1 cellular context compared by ENCODE assay signal in the genomic region with DNA sequence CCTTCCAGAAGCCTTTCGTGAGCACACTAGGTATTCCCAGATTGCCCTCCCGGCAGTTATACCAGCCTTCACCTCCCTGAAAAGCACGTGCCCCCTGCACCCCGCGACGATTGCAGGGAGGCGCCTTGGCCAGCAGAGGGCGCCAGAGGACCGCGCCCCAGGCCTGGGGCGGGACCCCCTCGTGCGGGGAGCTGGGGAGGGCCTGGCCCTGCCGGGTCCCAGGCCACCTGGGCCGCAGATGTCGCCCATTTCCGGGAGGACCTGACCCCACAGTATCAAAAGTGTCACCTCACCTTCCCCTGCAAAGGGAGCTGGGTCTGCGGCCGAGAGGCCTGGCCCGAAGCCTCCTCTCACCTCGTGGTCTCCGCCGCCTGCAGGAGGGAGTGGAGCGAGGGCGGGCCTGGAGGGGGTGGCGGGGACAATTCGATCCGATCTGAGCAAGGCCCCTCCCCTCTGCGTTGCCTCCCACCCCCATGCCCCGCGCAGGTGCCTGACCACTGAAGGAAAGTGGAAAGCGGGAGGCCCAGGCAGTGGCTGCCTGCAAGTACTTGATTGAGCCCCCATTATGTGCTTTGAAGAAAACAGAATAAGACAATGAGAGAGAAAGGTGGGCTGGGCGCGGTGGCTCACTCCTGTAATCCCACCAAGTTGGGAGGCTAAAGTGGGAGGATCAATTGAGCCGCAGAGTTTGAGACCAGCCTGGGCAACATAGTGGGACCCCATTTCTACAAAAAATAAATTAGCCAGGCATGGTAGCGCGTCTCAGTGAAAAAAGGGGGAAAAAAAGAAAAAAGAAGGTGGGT.
A peak's percentile ranks its signal among the peaks of the same experiment; 100 is the strongest.
TF ChIP-seq lines count a peak whose summit lies in the region.

No MANE protein-coding gene starts in this region.

TF ChIP-seq in K562, 482 proteins besides CTCF, POLR2A, EP300 and RAD21 (continued from another document and continues in another):
- TF ChIP-seq, protein P1, sequence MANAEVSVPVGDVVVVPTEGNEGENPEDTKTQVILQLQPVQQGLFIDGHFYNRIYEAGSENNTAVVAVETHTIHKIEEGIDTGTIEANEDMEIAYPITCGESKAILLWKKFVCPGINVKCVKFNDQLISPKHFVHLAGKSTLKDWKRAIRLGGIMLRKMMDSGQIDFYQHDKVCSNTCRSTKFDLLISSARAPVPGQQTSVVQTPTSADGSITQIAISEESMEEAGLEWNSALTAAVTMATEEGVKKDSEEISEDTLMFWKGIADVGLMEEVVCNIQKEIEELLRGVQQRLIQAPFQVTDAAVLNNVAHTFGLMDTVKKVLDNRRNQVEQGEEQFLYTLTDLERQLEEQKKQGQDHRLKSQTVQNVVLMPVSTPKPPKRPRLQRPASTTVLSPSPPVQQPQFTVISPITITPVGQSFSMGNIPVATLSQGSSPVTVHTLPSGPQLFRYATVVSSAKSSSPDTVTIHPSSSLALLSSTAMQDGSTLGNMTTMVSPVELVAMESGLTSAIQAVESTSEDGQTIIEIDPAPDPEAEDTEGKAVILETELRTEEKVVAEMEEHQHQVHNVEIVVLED (CRISPR knock-in tag; IDR thresholded peaks at IDR 0.05): no peak
- TF ChIP-seq, protein P2, sequence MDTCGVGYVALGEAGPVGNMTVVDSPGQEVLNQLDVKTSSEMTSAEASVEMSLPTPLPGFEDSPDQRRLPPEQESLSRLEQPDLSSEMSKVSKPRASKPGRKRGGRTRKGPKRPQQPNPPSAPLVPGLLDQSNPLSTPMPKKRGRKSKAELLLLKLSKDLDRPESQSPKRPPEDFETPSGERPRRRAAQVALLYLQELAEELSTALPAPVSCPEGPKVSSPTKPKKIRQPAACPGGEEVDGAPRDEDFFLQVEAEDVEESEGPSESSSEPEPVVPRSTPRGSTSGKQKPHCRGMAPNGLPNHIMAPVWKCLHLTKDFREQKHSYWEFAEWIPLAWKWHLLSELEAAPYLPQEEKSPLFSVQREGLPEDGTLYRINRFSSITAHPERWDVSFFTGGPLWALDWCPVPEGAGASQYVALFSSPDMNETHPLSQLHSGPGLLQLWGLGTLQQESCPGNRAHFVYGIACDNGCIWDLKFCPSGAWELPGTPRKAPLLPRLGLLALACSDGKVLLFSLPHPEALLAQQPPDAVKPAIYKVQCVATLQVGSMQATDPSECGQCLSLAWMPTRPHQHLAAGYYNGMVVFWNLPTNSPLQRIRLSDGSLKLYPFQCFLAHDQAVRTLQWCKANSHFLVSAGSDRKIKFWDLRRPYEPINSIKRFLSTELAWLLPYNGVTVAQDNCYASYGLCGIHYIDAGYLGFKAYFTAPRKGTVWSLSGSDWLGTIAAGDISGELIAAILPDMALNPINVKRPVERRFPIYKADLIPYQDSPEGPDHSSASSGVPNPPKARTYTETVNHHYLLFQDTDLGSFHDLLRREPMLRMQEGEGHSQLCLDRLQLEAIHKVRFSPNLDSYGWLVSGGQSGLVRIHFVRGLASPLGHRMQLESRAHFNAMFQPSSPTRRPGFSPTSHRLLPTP (IDR thresholded peaks at IDR 0.05; ENCODE audit: borderline replicate concordance, extremely low read depth, insufficient read length): no peak
- TF ChIP-seq HSF4 (CRISPR knock-in tag; IDR thresholded peaks at IDR 0.05; ENCODE audit: borderline replicate concordance): 0 out of 2 replicates have a peak, but pooled peaks have one; percentile 39
- TF ChIP-seq, protein P3, sequence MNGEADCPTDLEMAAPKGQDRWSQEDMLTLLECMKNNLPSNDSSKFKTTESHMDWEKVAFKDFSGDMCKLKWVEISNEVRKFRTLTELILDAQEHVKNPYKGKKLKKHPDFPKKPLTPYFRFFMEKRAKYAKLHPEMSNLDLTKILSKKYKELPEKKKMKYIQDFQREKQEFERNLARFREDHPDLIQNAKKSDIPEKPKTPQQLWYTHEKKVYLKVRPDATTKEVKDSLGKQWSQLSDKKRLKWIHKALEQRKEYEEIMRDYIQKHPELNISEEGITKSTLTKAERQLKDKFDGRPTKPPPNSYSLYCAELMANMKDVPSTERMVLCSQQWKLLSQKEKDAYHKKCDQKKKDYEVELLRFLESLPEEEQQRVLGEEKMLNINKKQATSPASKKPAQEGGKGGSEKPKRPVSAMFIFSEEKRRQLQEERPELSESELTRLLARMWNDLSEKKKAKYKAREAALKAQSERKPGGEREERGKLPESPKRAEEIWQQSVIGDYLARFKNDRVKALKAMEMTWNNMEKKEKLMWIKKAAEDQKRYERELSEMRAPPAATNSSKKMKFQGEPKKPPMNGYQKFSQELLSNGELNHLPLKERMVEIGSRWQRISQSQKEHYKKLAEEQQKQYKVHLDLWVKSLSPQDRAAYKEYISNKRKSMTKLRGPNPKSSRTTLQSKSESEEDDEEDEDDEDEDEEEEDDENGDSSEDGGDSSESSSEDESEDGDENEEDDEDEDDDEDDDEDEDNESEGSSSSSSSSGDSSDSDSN (IDR thresholded peaks at IDR 0.05; ENCODE audit: borderline replicate concordance in 1 of 2, low read depth in 2 of 2, low read length in 2 of 2): 0 out of 4 replicates have a peak, but pooled peaks of 1 of the 2 experiments have one; percentile 18
- no peak for TF ChIP-seq NFXL1 (CRISPR knock-in tag; IDR thresholded peaks at IDR 0.05)
- TF ChIP-seq ZBED1 (IDR thresholded peaks at IDR 0.05): no peak
- no peak for TF ChIP-seq THRAP3 (IDR thresholded peaks at IDR 0.05; ENCODE audit: borderline replicate concordance)
- TF ChIP-seq, protein P4, sequence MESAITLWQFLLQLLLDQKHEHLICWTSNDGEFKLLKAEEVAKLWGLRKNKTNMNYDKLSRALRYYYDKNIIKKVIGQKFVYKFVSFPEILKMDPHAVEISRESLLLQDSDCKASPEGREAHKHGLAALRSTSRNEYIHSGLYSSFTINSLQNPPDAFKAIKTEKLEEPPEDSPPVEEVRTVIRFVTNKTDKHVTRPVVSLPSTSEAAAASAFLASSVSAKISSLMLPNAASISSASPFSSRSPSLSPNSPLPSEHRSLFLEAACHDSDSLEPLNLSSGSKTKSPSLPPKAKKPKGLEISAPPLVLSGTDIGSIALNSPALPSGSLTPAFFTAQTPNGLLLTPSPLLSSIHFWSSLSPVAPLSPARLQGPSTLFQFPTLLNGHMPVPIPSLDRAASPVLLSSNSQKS (CRISPR knock-in tag; IDR thresholded peaks at IDR 0.05): no peak
- no peak; the same call in 1 of the 2 replicates for TF ChIP-seq NFE2 (IDR thresholded peaks at IDR 0.05; ENCODE audit: low read depth)
- TF ChIP-seq MYC (IDR thresholded peaks at IDR 0.05; ENCODE audit: low read depth, low read length): peak; percentile 94; the same call in 1 of the 2 replicates
- TF ChIP-seq MYC (CRISPR knock-in tag; IDR thresholded peaks at IDR 0.05; ENCODE audit: borderline replicate concordance, low read depth): peak; percentile 86; the same call in 1 of the 2 replicates
- peak; percentile 84; the same call in 1 of the 2 replicates for TF ChIP-seq KLF13 (tag; IDR thresholded peaks at IDR 0.05; ENCODE audit: borderline replicate concordance, low read depth)
- no peak for TF ChIP-seq PTBP1 (IDR thresholded peaks at IDR 0.05; ENCODE audit: low read depth, low read length)
- TF ChIP-seq CREM (IDR thresholded peaks at IDR 0.05; ENCODE audit: low read depth): 0 out of 2 replicates have a peak, but pooled peaks have one; percentile 32
- TF ChIP-seq HNRNPH1 (optimal IDR thresholded peaks at IDR 0.05; ENCODE audit: low read depth, low read length): no peak
- TF ChIP-seq HCFC1 (IDR thresholded peaks at IDR 0.05; ENCODE audit: low read depth, low read length): no peak
- no peak for TF ChIP-seq CBX8 (IDR thresholded peaks at IDR 0.05; ENCODE audit: borderline replicate concordance, extremely low read depth, low read depth, low read length, poor library complexity, severe bottlenecking)
- TF ChIP-seq CEBPB (tag; IDR thresholded peaks at IDR 0.05): no peak
- TF ChIP-seq, protein P5, sequence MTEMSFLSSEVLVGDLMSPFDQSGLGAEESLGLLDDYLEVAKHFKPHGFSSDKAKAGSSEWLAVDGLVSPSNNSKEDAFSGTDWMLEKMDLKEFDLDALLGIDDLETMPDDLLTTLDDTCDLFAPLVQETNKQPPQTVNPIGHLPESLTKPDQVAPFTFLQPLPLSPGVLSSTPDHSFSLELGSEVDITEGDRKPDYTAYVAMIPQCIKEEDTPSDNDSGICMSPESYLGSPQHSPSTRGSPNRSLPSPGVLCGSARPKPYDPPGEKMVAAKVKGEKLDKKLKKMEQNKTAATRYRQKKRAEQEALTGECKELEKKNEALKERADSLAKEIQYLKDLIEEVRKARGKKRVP (CRISPR knock-in tag; IDR thresholded peaks at IDR 0.05): no peak
- peak; percentile 31 for TF ChIP-seq ARID1B (IDR thresholded peaks at IDR 0.05)
- TF ChIP-seq ZBTB1 (CRISPR knock-in tag; IDR thresholded peaks at IDR 0.05; ENCODE audit: borderline replicate concordance, low read depth): peak; percentile 84
- TF ChIP-seq ZNF431 (CRISPR knock-in tag; IDR thresholded peaks at IDR 0.05): 0 out of 2 replicates have a peak, but pooled peaks have one; percentile 65
- TF ChIP-seq BRCA1 (IDR thresholded peaks at IDR 0.05): no peak
- no peak for TF ChIP-seq BRCA1 (CRISPR knock-in tag; IDR thresholded peaks at IDR 0.05)
- no peak for TF ChIP-seq KAT2B (IDR thresholded peaks at IDR 0.05; ENCODE audit: low read depth, low read length)
- TF ChIP-seq C11orf30 (IDR thresholded peaks at IDR 0.05; ENCODE audit: low read depth): no peak
- no peak for TF ChIP-seq MLX (CRISPR knock-in tag; conservative IDR thresholded peaks at IDR 0.05)
- TF ChIP-seq ZBTB49 (CRISPR knock-in tag; IDR thresholded peaks at IDR 0.05; ENCODE audit: borderline replicate concordance): no peak
- TF ChIP-seq, protein P6, sequence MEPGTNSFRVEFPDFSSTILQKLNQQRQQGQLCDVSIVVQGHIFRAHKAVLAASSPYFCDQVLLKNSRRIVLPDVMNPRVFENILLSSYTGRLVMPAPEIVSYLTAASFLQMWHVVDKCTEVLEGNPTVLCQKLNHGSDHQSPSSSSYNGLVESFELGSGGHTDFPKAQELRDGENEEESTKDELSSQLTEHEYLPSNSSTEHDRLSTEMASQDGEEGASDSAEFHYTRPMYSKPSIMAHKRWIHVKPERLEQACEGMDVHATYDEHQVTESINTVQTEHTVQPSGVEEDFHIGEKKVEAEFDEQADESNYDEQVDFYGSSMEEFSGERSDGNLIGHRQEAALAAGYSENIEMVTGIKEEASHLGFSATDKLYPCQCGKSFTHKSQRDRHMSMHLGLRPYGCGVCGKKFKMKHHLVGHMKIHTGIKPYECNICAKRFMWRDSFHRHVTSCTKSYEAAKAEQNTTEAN (CRISPR knock-in tag; IDR thresholded peaks at IDR 0.05): no peak
- TF ChIP-seq, protein P7, sequence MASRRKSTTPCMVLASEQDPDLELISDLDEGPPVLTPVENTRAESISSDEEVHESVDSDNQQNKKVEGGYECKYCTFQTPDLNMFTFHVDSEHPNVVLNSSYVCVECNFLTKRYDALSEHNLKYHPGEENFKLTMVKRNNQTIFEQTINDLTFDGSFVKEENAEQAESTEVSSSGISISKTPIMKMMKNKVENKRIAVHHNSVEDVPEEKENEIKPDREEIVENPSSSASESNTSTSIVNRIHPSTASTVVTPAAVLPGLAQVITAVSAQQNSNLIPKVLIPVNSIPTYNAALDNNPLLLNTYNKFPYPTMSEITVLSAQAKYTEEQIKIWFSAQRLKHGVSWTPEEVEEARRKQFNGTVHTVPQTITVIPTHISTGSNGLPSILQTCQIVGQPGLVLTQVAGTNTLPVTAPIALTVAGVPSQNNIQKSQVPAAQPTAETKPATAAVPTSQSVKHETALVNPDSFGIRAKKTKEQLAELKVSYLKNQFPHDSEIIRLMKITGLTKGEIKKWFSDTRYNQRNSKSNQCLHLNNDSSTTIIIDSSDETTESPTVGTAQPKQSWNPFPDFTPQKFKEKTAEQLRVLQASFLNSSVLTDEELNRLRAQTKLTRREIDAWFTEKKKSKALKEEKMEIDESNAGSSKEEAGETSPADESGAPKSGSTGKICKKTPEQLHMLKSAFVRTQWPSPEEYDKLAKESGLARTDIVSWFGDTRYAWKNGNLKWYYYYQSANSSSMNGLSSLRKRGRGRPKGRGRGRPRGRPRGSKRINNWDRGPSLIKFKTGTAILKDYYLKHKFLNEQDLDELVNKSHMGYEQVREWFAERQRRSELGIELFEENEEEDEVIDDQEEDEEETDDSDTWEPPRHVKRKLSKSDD (conservative IDR thresholded peaks at IDR 0.05; ENCODE audit: low read length): no peak
- TF ChIP-seq HIVEP1 (CRISPR knock-in tag; IDR thresholded peaks at IDR 0.05): peak; percentile 20; the same call in 1 of the 2 replicates
